In genomic region chrX:19673334-19674040, GRCh38 we compare ENCODE assay signal across 9 cellular contexts.
A peak's percentile ranks its signal among the peaks of the same experiment; 100 is the strongest.
DNase-seq lines count a peak whose midpoint lies in the region; ATAC-seq, FAIRE-seq and TF ChIP-seq lines count a peak whose summit lies in the region.
"Had no signal": no experiment of that assay in that cellular context is flagged by ENCODE, and none has a peak within 500 bp of the region (broad histone marks: within the 10 kb centered on the region; RNA-seq: fewer than 3 reads in every experiment).

No MANE protein-coding gene starts in this region.

- TF ChIP-seq CTCF in mucosa of descending colon (IDR thresholded peaks at IDR 0.05) (no peak), OCI-LY7 (conservative IDR thresholded peaks at IDR 0.05; ENCODE audit: low read length) (no peak)

- CTCF ChIA-PET in OCI-LY7 (lab: Charles Lee; ENCODE audit: unreplicated experiment) = no interaction called here

- no peaks in the 10 kb centered on the region for H3K9me3 ChIP-seq in CD4-positive, CD25-positive, alpha-beta regulatory T cell (ENCODE audit: control insufficient read depth in 2 of 2, low read length in 2 of 2)
- H3K9me3 ChIP-seq in mucosa of descending colon (no peaks in the 10 kb centered on the region), OCI-LY7 (ENCODE audit: low read length) (no peaks in the 10 kb centered on the region)

- intact Hi-C loops in mucosa of descending colon (cut with DNase I, micrococcal nuclease) (no loop called here), OCI-LY7 (cut with micrococcal nuclease; ENCODE audit: unreplicated experiment) (no loop called here)

- FAIRE-seq in H54 (lab: Jason Lieb, UNC) = no peak

- no peak overlapping the region for H3K4me3 ChIP-seq in CD4-positive, CD25-positive, alpha-beta regulatory T cell (ENCODE audit: low read depth, low read length)
- H3K4me3 ChIP-seq in mucosa of descending colon = no peak overlapping the region
- H3K4me3 ChIP-seq in OCI-LY7 (ENCODE audit: low read depth, low read length, poor library complexity, severe bottlenecking) = no peak overlapping the region

- H3K27ac ChIP-seq in CD4-positive, CD25-positive, alpha-beta regulatory T cell (ENCODE audit: insufficient read depth, low read length, poor library complexity, severe bottlenecking) = no peak overlapping the region
- H3K27ac ChIP-seq in OCI-LY7 (ENCODE audit: low read depth, low read length, poor library complexity, severe bottlenecking) = no peak overlapping the region
- H3K27ac ChIP-seq: HL-60 had no signal

- H3K36me3 ChIP-seq in CD4-positive, CD25-positive, alpha-beta regulatory T cell (ENCODE audit: control insufficient read depth, insufficient read depth, low read length) = peaks cover 17% of the 10 kb centered on the region
- no peaks in the 10 kb centered on the region for H3K36me3 ChIP-seq in mucosa of descending colon (ENCODE audit: low read depth)
- peaks cover 10% of the 10 kb centered on the region; the same call in 1 of the 2 replicates for H3K36me3 ChIP-seq in OCI-LY7 (ENCODE audit: insufficient read depth, low read length)

- peaks cover 13% of the 10 kb centered on the region for H3K4me1 ChIP-seq in CD4-positive, CD25-positive, alpha-beta regulatory T cell (ENCODE audit: control insufficient read depth, insufficient read depth, low read length, poor library complexity, severe bottlenecking)
- no peaks in the 10 kb centered on the region for H3K4me1 ChIP-seq in mucosa of descending colon (ENCODE audit: low read depth)
- H3K4me1 ChIP-seq in OCI-LY7 (ENCODE audit: insufficient read depth, low read length, poor library complexity, severe bottlenecking) = peaks cover under 1% of the 10 kb centered on the region

- H3K4me1 Mint-ChIP-seq in CD4-positive, CD25-positive, alpha-beta regulatory T cell = peaks cover 6 to 66% (median 45%) of the 10 kb centered on the region in 4 donors

- no peaks in the 10 kb centered on the region for H3K79me2 ChIP-seq in OCI-LY7 (ENCODE audit: insufficient read depth, low read depth, low read length)

- no peak for TF ChIP-seq POLR2A in H54 (IDR thresholded peaks at IDR 0.05; ENCODE audit: low read depth, low read length)

- H3K9me3 Mint-ChIP-seq in CD4-positive, CD25-positive, alpha-beta regulatory T cell = no peaks in the 10 kb centered on the region

- BruUV-seq in OCI-LY7 (replicated peaks; lab: Mats Ljungman, UMichigan) = no TSS peak

- no peak overlapping the region for H3K4me2 ChIP-seq in OCI-LY7 (ENCODE audit: low read length)

- H4K20me1 ChIP-seq in OCI-LY7 (ENCODE audit: insufficient read depth, low read length) = no peaks in the 10 kb centered on the region

- peak overlapping the region; percentile 33 to 91 (median 47) for H3K27ac Mint-ChIP-seq in CD4-positive, CD25-positive, alpha-beta regulatory T cell

- H3K27me3 Mint-ChIP-seq in CD4-positive, CD25-positive, alpha-beta regulatory T cell = no peaks in the 10 kb centered on the region

- POLR2A ChIA-PET in OCI-LY7 (lab: Charles Lee) = no interaction called here

- peaks cover 7% of the 10 kb centered on the region for H3K36me3 Mint-ChIP-seq in CD4-positive, CD25-positive, alpha-beta regulatory T cell

- peak overlapping the region in 1 of 4 donors; percentile 62 for H3K4me3 Mint-ChIP-seq in CD4-positive, CD25-positive, alpha-beta regulatory T cell

- no peaks in the 10 kb centered on the region for H3K9me2 ChIP-seq in OCI-LY7 (ENCODE audit: insufficient read depth, low read length)

- no peaks in the 10 kb centered on the region for H3K27me3 ChIP-seq in CD4-positive, CD25-positive, alpha-beta regulatory T cell (ENCODE audit: control insufficient read depth, insufficient read depth, low read length)

- DNase-seq in CD4-positive, CD25-positive, alpha-beta regulatory T cell = no peak
- DNase-seq in LoVo (ENCODE audit: low spot score) (peak; percentile 85), cerebellum (ENCODE audit: low spot score) (peak; percentile 6), mucosa of descending colon (peak; percentile 36 to 67 (median 48)), H54 (ENCODE audit: insufficient read length, low spot score) (no peak), OCI-LY7 (ENCODE audit: low spot score) (no peak), SHP77 (lab: John Stamatoyannopoulos, UW) (no peak), ecto neural progenitor cell (ENCODE audit: low spot score) (no peak)

- H2AFZ ChIP-seq in OCI-LY7 (ENCODE audit: low read length) = no peak overlapping the region

- no peak for ATAC-seq in CD4-positive, CD25-positive, alpha-beta regulatory T cell (ENCODE audit: low read depth in 2 of 2)
- ATAC-seq in mucosa of descending colon = peak; percentile 18

Comparison
In these comparisons a context has a peak if more than half of its experiments do, and no peak if none do; other contexts are left out.
1. DNase-seq: peak in LoVo (single experiment), cerebellum (single experiment) and mucosa of descending colon (3 of 3); none in CD4-positive, CD25-positive, alpha-beta regulatory T cell (0 of 3), H54 (single experiment), OCI-LY7 (single experiment), SHP77 (0 of 2) and ecto neural progenitor cell (single experiment).